11 cellular contexts compared by ENCODE assay signal in the genomic region with DNA sequence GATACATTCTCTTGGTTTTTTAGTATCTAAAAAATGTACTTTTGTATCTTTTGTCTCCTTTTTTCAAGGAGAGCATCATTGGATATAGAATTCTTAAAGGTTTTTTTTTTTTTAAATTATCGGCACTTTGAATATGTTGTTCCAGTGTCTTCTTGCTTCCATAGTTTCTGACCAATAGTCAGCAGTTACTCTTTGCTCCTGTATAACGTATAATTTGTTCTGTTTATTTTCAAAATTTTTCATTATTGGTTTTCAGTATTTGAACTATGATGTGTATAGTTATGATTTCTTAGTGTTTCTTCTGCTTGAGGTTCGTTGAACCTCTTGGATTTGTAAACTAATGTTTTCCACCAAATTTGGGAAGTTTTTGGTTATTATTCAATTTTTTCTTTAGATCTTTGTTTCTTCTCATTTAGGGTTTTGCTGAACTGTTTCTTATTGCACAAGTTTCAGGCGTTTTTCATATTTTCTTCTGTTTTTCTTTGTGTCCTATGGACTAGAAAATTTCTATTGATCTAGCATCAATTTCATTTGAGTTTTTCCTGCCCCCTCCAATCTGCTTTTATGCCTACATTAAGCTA.
A peak's percentile ranks its signal among the peaks of the same experiment; 100 is the strongest.
DNase-seq lines count a peak whose midpoint lies in the region; ATAC-seq, FAIRE-seq and TF ChIP-seq lines count a peak whose summit lies in the region.
"Had no signal": no experiment of that assay in that cellular context is flagged by ENCODE, and none has a peak within 500 bp of the region (broad histone marks: within the 10 kb centered on the region; RNA-seq: fewer than 3 reads in every experiment).

No MANE protein-coding gene starts in this region.

- H3K4me3 Mint-ChIP-seq in GM23338: no peak overlapping the region

- H3K4me2 ChIP-seq in GM23338: no peak overlapping the region

- DNase-seq in GM23338 (ENCODE audit: low spot score) (peak; percentile 20), RCC 7860 (ENCODE audit: low spot score) (peak; percentile 24), fibroblast of gingiva (ENCODE audit: low read depth) (peak; percentile 25), NCI-H187 (lab: John Stamatoyannopoulos, UW) (no peak), hippocampal formation (lab: John Stamatoyannopoulos, UW) (no peak), NCI-H1436 (lab: John Stamatoyannopoulos, UW) (no peak)
- DNase-seq: effector CD8-positive, alpha-beta T cell; left cardiac atrium had no signal

- peaks cover 3% of the 10 kb centered on the region; the same call in 1 of the 2 replicates for H4K20me1 ChIP-seq in GM23338 (replicated peaks; ENCODE audit: insufficient read depth)

- H3K4me1 ChIP-seq in GM23338 (ENCODE audit: insufficient read depth): no peaks in the 10 kb centered on the region

- H3K79me2 ChIP-seq in GM23338 (replicated peaks; ENCODE audit: insufficient read depth): peaks cover 51% of the 10 kb centered on the region

- peaks cover 6% of the 10 kb centered on the region for H3K27me3 Mint-ChIP-seq in GM23338 (ENCODE audit: insufficient read depth, low read depth, poor library complexity)

- H3K9me3 Mint-ChIP-seq in GM23338: peaks cover 31% of the 10 kb centered on the region

- no peaks in the 10 kb centered on the region for H3K27me3 ChIP-seq in GM23338 (ENCODE audit: insufficient read depth)

- H3K4me1 Mint-ChIP-seq in GM23338: no peaks in the 10 kb centered on the region

- peaks cover 28% of the 10 kb centered on the region; the same call in 1 of the 2 replicates for H3K36me3 ChIP-seq in GM23338 (ENCODE audit: insufficient read depth)

- H3K36me3 Mint-ChIP-seq in GM23338 (ENCODE audit: low read depth): peaks cover 80% of the 10 kb centered on the region

- H2AFZ ChIP-seq in GM23338: no peak overlapping the region

- no peak for TF ChIP-seq CTCF in GM23338 (conservative IDR thresholded peaks at IDR 0.05; ENCODE audit: low read depth in 2 of 2)

- H3K4me3 ChIP-seq in GM23338: no peak overlapping the region

- H3F3A ChIP-seq in GM23338 (replicated peaks; ENCODE audit: low read depth): no peaks in the 10 kb centered on the region

- ATAC-seq in GM23338: no peak
- no peak for ATAC-seq in HG03139 (IDR thresholded peaks at IDR 0.05; ENCODE audit: unreplicated experiment)
- ATAC-seq: left cardiac atrium had no signal

- FAIRE-seq in A204.1 (lab: Jason Lieb, UNC) (peak; percentile 53), RCC 7860 (lab: Jason Lieb, UNC) (no peak)

- H3K27ac ChIP-seq in GM23338 (ENCODE audit: low read depth): no peak overlapping the region

- H3K27ac Mint-ChIP-seq in GM23338: no peak overlapping the region
- H3K27ac Mint-ChIP-seq: activated T-helper 2 cell treated with anti-CD3 and anti-CD28 coated beads, Interferon-gamma antibody, Interleukin-2, Interleukin-4, amounts not matched to agents 10 μg/mL and 5 μg/mL and 100 μg/mL, durations not matched to agents 14 hours and 24 hours and 36 hours had no signal

- no peaks in the 10 kb centered on the region for H3K9me2 ChIP-seq in GM23338 (ENCODE audit: insufficient read depth)

TF ChIP-seq in GM23338, 12 proteins besides CTCF, POLR2A, EP300 and RAD21 (continues in another document):
- TF ChIP-seq ZNF331 (CRISPR knock-in tag; IDR thresholded peaks at IDR 0.05; ENCODE audit: low read depth) (no peak), EZH2 (IDR thresholded peaks at IDR 0.05; ENCODE audit: low read depth, unreplicated experiment) (no peak), ZNF114 (CRISPR knock-in tag; IDR thresholded peaks at IDR 0.05) (no peak), NANOG (IDR thresholded peaks at IDR 0.05; ENCODE audit: borderline replicate concordance) (no peak), STAT1 (IDR thresholded peaks at IDR 0.05; ENCODE audit: unreplicated experiment) (no peak), CREB1 (CRISPR knock-in tag; IDR thresholded peaks at IDR 0.05; ENCODE audit: low read depth) (no peak), EZH2phosphoT487 (IDR thresholded peaks at IDR 0.05; ENCODE audit: unreplicated experiment) (no peak)
- TF ChIP-seq, protein P1, sequence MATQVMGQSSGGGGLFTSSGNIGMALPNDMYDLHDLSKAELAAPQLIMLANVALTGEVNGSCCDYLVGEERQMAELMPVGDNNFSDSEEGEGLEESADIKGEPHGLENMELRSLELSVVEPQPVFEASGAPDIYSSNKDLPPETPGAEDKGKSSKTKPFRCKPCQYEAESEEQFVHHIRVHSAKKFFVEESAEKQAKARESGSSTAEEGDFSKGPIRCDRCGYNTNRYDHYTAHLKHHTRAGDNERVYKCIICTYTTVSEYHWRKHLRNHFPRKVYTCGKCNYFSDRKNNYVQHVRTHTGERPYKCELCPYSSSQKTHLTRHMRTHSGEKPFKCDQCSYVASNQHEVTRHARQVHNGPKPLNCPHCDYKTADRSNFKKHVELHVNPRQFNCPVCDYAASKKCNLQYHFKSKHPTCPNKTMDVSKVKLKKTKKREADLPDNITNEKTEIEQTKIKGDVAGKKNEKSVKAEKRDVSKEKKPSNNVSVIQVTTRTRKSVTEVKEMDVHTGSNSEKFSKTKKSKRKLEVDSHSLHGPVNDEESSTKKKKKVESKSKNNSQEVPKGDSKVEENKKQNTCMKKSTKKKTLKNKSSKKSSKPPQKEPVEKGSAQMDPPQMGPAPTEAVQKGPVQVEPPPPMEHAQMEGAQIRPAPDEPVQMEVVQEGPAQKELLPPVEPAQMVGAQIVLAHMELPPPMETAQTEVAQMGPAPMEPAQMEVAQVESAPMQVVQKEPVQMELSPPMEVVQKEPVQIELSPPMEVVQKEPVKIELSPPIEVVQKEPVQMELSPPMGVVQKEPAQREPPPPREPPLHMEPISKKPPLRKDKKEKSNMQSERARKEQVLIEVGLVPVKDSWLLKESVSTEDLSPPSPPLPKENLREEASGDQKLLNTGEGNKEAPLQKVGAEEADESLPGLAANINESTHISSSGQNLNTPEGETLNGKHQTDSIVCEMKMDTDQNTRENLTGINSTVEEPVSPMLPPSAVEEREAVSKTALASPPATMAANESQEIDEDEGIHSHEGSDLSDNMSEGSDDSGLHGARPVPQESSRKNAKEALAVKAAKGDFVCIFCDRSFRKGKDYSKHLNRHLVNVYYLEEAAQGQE (IDR thresholded peaks at IDR 0.05; ENCODE audit: unreplicated experiment): no peak
- TF ChIP-seq, protein P2, sequence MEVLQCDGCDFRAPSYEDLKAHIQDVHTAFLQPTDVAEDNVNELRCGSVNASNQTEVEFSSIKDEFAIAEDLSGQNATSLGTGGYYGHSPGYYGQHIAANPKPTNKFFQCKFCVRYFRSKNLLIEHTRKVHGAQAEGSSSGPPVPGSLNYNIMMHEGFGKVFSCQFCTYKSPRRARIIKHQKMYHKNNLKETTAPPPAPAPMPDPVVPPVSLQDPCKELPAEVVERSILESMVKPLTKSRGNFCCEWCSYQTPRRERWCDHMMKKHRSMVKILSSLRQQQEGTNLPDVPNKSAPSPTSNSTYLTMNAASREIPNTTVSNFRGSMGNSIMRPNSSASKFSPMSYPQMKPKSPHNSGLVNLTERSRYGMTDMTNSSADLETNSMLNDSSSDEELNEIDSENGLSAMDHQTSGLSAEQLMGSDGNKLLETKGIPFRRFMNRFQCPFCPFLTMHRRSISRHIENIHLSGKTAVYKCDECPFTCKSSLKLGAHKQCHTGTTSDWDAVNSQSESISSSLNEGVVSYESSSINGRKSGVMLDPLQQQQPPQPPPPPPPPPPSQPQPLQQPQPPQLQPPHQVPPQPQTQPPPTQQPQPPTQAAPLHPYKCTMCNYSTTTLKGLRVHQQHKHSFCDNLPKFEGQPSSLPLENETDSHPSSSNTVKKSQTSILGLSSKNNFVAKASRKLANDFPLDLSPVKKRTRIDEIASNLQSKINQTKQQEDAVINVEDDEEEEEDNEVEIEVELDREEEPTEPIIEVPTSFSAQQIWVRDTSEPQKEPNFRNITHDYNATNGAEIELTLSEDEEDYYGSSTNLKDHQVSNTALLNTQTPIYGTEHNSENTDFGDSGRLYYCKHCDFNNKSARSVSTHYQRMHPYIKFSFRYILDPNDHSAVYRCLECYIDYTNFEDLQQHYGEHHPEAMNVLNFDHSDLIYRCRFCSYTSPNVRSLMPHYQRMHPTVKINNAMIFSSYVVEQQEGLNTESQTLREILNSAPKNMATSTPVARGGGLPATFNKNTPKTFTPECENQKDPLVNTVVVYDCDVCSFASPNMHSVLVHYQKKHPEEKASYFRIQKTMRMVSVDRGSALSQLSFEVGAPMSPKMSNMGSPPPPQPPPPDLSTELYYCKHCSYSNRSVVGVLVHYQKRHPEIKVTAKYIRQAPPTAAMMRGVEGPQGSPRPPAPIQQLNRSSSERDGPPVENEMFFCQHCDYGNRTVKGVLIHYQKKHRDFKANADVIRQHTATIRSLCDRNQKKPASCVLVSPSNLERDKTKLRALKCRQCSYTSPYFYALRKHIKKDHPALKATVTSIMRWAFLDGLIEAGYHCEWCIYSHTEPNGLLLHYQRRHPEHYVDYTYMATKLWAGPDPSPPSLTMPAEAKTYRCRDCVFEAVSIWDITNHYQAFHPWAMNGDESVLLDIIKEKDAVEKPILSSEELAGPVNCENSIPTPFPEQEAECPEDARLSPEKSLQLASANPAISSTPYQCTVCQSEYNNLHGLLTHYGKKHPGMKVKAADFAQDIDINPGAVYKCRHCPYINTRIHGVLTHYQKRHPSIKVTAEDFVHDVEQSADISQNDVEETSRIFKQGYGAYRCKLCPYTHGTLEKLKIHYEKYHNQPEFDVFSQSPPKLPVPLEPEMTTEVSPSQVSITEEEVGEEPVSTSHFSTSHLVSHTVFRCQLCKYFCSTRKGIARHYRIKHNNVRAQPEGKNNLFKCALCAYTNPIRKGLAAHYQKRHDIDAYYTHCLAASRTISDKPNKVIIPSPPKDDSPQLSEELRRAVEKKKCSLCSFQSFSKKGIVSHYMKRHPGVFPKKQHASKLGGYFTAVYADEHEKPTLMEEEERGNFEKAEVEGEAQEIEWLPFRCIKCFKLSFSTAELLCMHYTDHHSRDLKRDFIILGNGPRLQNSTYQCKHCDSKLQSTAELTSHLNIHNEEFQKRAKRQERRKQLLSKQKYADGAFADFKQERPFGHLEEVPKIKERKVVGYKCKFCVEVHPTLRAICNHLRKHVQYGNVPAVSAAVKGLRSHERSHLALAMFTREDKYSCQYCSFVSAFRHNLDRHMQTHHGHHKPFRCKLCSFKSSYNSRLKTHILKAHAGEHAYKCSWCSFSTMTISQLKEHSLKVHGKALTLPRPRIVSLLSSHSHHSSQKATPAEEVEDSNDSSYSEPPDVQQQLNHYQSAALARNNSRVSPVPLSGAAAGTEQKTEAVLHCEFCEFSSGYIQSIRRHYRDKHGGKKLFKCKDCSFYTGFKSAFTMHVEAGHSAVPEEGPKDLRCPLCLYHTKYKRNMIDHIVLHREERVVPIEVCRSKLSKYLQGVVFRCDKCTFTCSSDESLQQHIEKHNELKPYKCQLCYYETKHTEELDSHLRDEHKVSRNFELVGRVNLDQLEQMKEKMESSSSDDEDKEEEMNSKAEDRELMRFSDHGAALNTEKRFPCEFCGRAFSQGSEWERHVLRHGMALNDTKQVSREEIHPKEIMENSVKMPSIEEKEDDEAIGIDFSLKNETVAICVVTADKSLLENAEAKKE (CRISPR knock-in tag; IDR thresholded peaks at IDR 0.05): no peak

Comparison
In these comparisons a context has a peak if more than half of its experiments do, and no peak if none do; other contexts are left out.
1. DNase-seq: peak in GM23338 (single experiment), RCC 7860 (single experiment) and fibroblast of gingiva (single experiment); none in NCI-H187 (0 of 2), hippocampal formation (0 of 2) and NCI-H1436 (single experiment).